Comparison of ENCODE assay signal across 9 cellular contexts in the genomic region with DNA sequence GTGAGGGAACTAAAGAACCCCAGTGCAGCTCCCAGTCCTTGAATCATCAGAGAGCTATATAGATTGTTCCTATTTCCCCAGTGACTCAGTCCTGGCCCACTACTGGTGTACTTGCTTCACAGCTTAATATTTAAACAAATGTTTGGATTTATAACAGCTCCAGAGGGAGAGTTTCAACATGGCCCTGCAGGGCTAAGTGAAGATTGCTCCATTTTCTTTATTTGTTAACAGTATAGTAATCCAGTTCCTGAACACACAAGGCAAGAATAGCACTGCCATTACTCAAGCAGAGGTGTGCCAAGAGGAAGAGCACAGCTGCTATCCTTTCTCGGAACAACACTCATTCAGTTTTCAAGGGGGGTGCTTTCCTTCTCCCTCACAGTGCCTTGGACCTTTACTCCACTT. TPM values are rescaled to one million over a fixed set of nuclear protein-coding genes. Genes with fewer than 3 reads are reported as not detected.
DNase-seq lines count a peak whose midpoint lies in the region; ATAC-seq and TF ChIP-seq lines count a peak whose summit lies in the region.
"Had no signal": no experiment of that assay in that cellular context is flagged by ENCODE, and none has a peak within 500 bp of the region (broad histone marks: within the 10 kb centered on the region; RNA-seq: fewer than 3 reads in every experiment).

No MANE protein-coding gene starts in this region.

- H3K27ac ChIP-seq in trophoblast cell (ENCODE audit: low read depth, low read length) (no peak overlapping the region), neural progenitor cell (no peak overlapping the region)

- no CpG with 5 or more reads among the region's 1 CpG for WGBS in trophoblast cell (ENCODE audit: extremely low coverage, insufficient coverage, insufficient read length)

- no peaks in the 10 kb centered on the region for H3K9me3 Mint-ChIP-seq in neural progenitor cell

- no peak overlapping the region for H3K9ac ChIP-seq in trophoblast cell (ENCODE audit: low read length)
- H3K9ac ChIP-seq in neural progenitor cell = no peak overlapping the region

- no peak overlapping the region for H3K4me3 Mint-ChIP-seq in neural progenitor cell

- H3F3A ChIP-seq in neural progenitor cell (ENCODE audit: low read depth) = no peaks in the 10 kb centered on the region

- H3K14ac ChIP-seq in trophoblast cell (ENCODE audit: low read length) = no peak overlapping the region

- no peak overlapping the region for H2BK5ac ChIP-seq in trophoblast cell (ENCODE audit: low read depth, low read length, poor library complexity)

- no peak overlapping the region for H3K23ac ChIP-seq in trophoblast cell (ENCODE audit: low read length)

- no peak overlapping the region for H3K27ac Mint-ChIP-seq in neural progenitor cell

- H2AFZ ChIP-seq in trophoblast cell (ENCODE audit: insufficient read depth, low read length, poor library complexity) = no peak overlapping the region
- no peak overlapping the region for H2AFZ ChIP-seq in neural progenitor cell (replicated peaks)

- H3K79me1 ChIP-seq in trophoblast cell (ENCODE audit: low read length) = no peaks in the 10 kb centered on the region

- ATAC-seq in esophagus mucosa = peak; percentile 85
- no peak for ATAC-seq in HG02571 (IDR thresholded peaks at IDR 0.05; ENCODE audit: unreplicated experiment)

- H3K36me3 ChIP-seq in trophoblast cell (ENCODE audit: control insufficient read depth in 1 of 2, insufficient read depth in 2 of 2, low read length in 2 of 2) = no peaks in the 10 kb centered on the region
- H3K36me3 ChIP-seq in neural progenitor cell = no peaks in the 10 kb centered on the region

- H3K27me3 ChIP-seq in trophoblast cell (ENCODE audit: insufficient read depth, low read length) = no peaks in the 10 kb centered on the region
- H3K27me3 ChIP-seq in neural progenitor cell = peaks cover 41% of the 10 kb centered on the region

- H2AK5ac ChIP-seq in trophoblast cell (ENCODE audit: low read length) = no peak overlapping the region

- H2BK120ac ChIP-seq in trophoblast cell (ENCODE audit: insufficient read depth, low read length, poor library complexity) = no peak overlapping the region

- no peaks in the 10 kb centered on the region for H3K9me3 ChIP-seq in trophoblast cell (ENCODE audit: insufficient read depth, low read depth, low read length)
- H3K9me3 ChIP-seq in neural progenitor cell (ENCODE audit: low read depth) = no peaks in the 10 kb centered on the region

- H3K36me3 Mint-ChIP-seq in neural progenitor cell = no peaks in the 10 kb centered on the region

- H3K4me3 ChIP-seq in trophoblast cell (ENCODE audit: low read depth, low read length) (no peak overlapping the region), neural progenitor cell (no peak overlapping the region)

- no peak overlapping the region for H3K4ac ChIP-seq in trophoblast cell (ENCODE audit: low read depth, low read length)

- no peak overlapping the region for H4K91ac ChIP-seq in trophoblast cell (ENCODE audit: low read depth, low read length)

- H3K4me1 Mint-ChIP-seq in neural progenitor cell = peaks cover 2% of the 10 kb centered on the region

- DNase-seq in DMS53 (lab: John Stamatoyannopoulos, UW) = peak; percentile 63
- peak; percentile 44 for DNase-seq in NOMO-1 treated with dmso at 0.1 percent for 144 hours (lab: John Stamatoyannopoulos, UW; ENCODE audit: unreplicated experiment)
- peak; percentile 45 to 48 for DNase-seq in trophoblast cell
- no peak for DNase-seq in retina
- DNase-seq in neural progenitor cell (ENCODE audit: low spot score) = no peak
- DNase-seq in cerebellum (ENCODE audit: low spot score) = no peak
- DNase-seq: NCI-H1436 treated with DMSO at 0.1 percent for 48 hours had no signal

- H3K18ac ChIP-seq in trophoblast cell (ENCODE audit: low read length) = no peak overlapping the region

- H3K27me3 Mint-ChIP-seq in neural progenitor cell (ENCODE audit: insufficient read depth, low read depth) = peaks cover 4% of the 10 kb centered on the region

- no peak overlapping the region for H4K8ac ChIP-seq in trophoblast cell (ENCODE audit: low read depth, low read length)

- no peaks in the 10 kb centered on the region for H3K79me2 ChIP-seq in trophoblast cell (ENCODE audit: control insufficient read depth, insufficient read depth, low read length, poor library complexity)
- H3K79me2 ChIP-seq in neural progenitor cell (ENCODE audit: low read depth) = no peaks in the 10 kb centered on the region

- H3K4me1 ChIP-seq in trophoblast cell (ENCODE audit: control insufficient read depth in 1 of 2, insufficient read depth in 2 of 2, low read length in 2 of 2) = peaks cover 0 to 1% of the 10 kb centered on the region in 2 experiments
- H3K4me1 ChIP-seq in neural progenitor cell = no peaks in the 10 kb centered on the region

- H4K20me1 ChIP-seq in neural progenitor cell (ENCODE audit: low read depth) = no peaks in the 10 kb centered on the region

- no peak overlapping the region for H2BK12ac ChIP-seq in trophoblast cell (ENCODE audit: low read length)

- H3K4me2 ChIP-seq in trophoblast cell (ENCODE audit: low read length) (no peak overlapping the region), neural progenitor cell (no peak overlapping the region)

- H4K12ac ChIP-seq in trophoblast cell (ENCODE audit: low read depth, low read length) = no peak overlapping the region

- no peak for TF ChIP-seq CTCF in neural progenitor cell (IDR thresholded peaks at IDR 0.05)

RNA-seq across cellular contexts. Expression of a gene that starts 6.5 kb away (rescaled TPM):
- total RNA-seq in esophagus mucosa (125 TPM), neural progenitor cell (ENCODE audit: low replicate concordance) (0.22 and 0.73 TPM in 2 replicates), cerebellum (3.4 TPM)
- 0.29 and 0.30 TPM in 2 replicates for polyA plus RNA-seq in trophoblast cell (2013)

RNA-seq across cellular contexts. Expression of a gene that starts 54.2 kb away (rescaled TPM):
- total RNA-seq in esophagus mucosa (18.1 TPM), neural progenitor cell (ENCODE audit: low replicate concordance) (46.6 and 64.6 TPM in 2 replicates), cerebellum (79.7 TPM)
- polyA plus RNA-seq in trophoblast cell (2013) = 17.4 and 17.8 TPM in 2 replicates

Comparison
In these comparisons a context has a peak if more than half of its experiments do, and no peak if none do; other contexts are left out.
1. DNase-seq: peak in DMS53 (single experiment), NOMO-1 treated with dmso at 0.1 percent for 144 hours (single experiment) and trophoblast cell (2 of 2); none in retina (single experiment), neural progenitor cell (single experiment) and cerebellum (single experiment).
2. RNA of a gene that starts 6.5 kb away (total RNA-seq): 125 TPM in esophagus mucosa (single experiment); 3.4 TPM in cerebellum (single experiment) and 0.22 to 0.73 TPM in neural progenitor cell; every median in the first group is over 10 times any median in the second.